In genomic region chr1:66316464-66317155, GRCh38 we compare ENCODE assay signal across 9 cellular contexts.
DNase-seq lines count a peak whose midpoint lies in the region; ATAC-seq, FAIRE-seq and TF ChIP-seq lines count a peak whose summit lies in the region.
"Had no signal": no experiment of that assay in that cellular context is flagged by ENCODE, and none has a peak within 500 bp of the region (broad histone marks: within the 10 kb centered on the region; RNA-seq: fewer than 3 reads in every experiment).

No MANE protein-coding gene starts in this region.

- no peak overlapping the region for H3K9ac ChIP-seq in mesendoderm (ENCODE audit: low read length)

- H4K5ac ChIP-seq in mesendoderm (ENCODE audit: low read length) = peak overlapping the region; percentile 42

- TF ChIP-seq CTCF in brain (conservative IDR thresholded peaks at IDR 0.05) = no peak
- TF ChIP-seq CTCF in vagina (IDR thresholded peaks at IDR 0.05) = no peak

- intact Hi-C loops in vagina (cut with DNase I) = no loop called here

- no peak for DNase-seq in activated naive CD4-positive, alpha-beta T cell treated with anti-CD3 and anti-CD28 coated beads, Interleukin-2, amount 50 U/mL, for 72 hours (ENCODE audit: low spot score in 2 of 2)
- DNase-seq in activated naive CD4-positive, alpha-beta T cell (lab: John Stamatoyannopoulos, UW) = no peak
- DNase-seq in mesendoderm = no peak
- no peak for DNase-seq in vagina (ENCODE audit: extremely low spot score in 2 of 2)
- DNase-seq in NCI-H69 (lab: John Stamatoyannopoulos, UW) = no peak
- no peak for DNase-seq in D341Med (ENCODE audit: low spot score)
- no peak for DNase-seq in urothelium cell line (ENCODE audit: low spot score)

- no peak overlapping the region for H3K4me3 Mint-ChIP-seq in brain

- no peak overlapping the region for H3K4ac ChIP-seq in mesendoderm (ENCODE audit: low read depth, low read length)

- peak; percentile 37 to 51 for ATAC-seq in activated naive CD4-positive, alpha-beta T cell treated with anti-CD3 and anti-CD28 coated beads, Interleukin-2, amount 50 U/mL, for 72 hours

- H3K4me3 ChIP-seq in mesendoderm (ENCODE audit: low read length) (no peak overlapping the region), vagina (no peak overlapping the region)

- no peaks in the 10 kb centered on the region for H3K79me2 ChIP-seq in mesendoderm (ENCODE audit: control insufficient read depth, insufficient read depth, low read length)

- H3K56ac ChIP-seq in mesendoderm (ENCODE audit: low read length) = peak overlapping the region; percentile 44

- H4K8ac ChIP-seq in mesendoderm (ENCODE audit: low read depth, low read length) = no peak overlapping the region

- H2BK120ac ChIP-seq in mesendoderm (ENCODE audit: low read depth, low read length) = no peak overlapping the region

- H3K27me3 Mint-ChIP-seq in brain = peaks cover 4% of the 10 kb centered on the region

- H3K27ac Mint-ChIP-seq in activated naive CD4-positive, alpha-beta T cell treated with anti-CD3 and anti-CD28 coated beads, Interleukin-2, amount 50 U/mL, for 72 hours = peak overlapping the region in 1 of 2 donors; percentile 43
- H3K27ac Mint-ChIP-seq in brain = peak overlapping the region in 3 of 5 experiments; percentile 10 to 81 (median 54)

- H3K36me3 Mint-ChIP-seq in activated naive CD4-positive, alpha-beta T cell treated with anti-CD3 and anti-CD28 coated beads, Interleukin-2, amount 50 U/mL, for 72 hours = peaks cover 0 to 4% of the 10 kb centered on the region in 2 donors
- peaks cover 7% of the 10 kb centered on the region for H3K36me3 Mint-ChIP-seq in brain

- H3K23ac ChIP-seq in mesendoderm (ENCODE audit: low read length) = no peak overlapping the region

- no peak overlapping the region for H2BK15ac ChIP-seq in mesendoderm (replicated peaks; ENCODE audit: low read depth)

- H3K27ac ChIP-seq in mesendoderm (ENCODE audit: low read depth, low read length) (no peak overlapping the region), vagina (peak overlapping the region; percentile 33)

- H3K27me3 ChIP-seq in mesendoderm (ENCODE audit: insufficient read depth, low read length, poor library complexity) = no peaks in the 10 kb centered on the region
- H3K27me3 ChIP-seq in vagina = no peaks in the 10 kb centered on the region

- H3K4me1 Mint-ChIP-seq in brain = peaks cover 18% of the 10 kb centered on the region

- no peak overlapping the region for H3K4me2 ChIP-seq in mesendoderm (ENCODE audit: low read length)

- H2AK5ac ChIP-seq in mesendoderm (ENCODE audit: low read length) = no peak overlapping the region

- H2BK5ac ChIP-seq in mesendoderm (ENCODE audit: low read length) = no peak overlapping the region

- H3K9me3 ChIP-seq in vagina = no peaks in the 10 kb centered on the region

- H3K79me1 ChIP-seq in mesendoderm (ENCODE audit: low read length) = no peaks in the 10 kb centered on the region

- H3K4me1 ChIP-seq in mesendoderm (ENCODE audit: control insufficient read depth, low read depth, low read length) (peaks cover 7% of the 10 kb centered on the region), vagina (no peaks in the 10 kb centered on the region)

- no peaks in the 10 kb centered on the region for H3K36me3 ChIP-seq in mesendoderm (ENCODE audit: control insufficient read depth, insufficient read depth, low read length)
- no peaks in the 10 kb centered on the region for H3K36me3 ChIP-seq in vagina

- no CpG with 5 or more reads among the region's 3 CpGs for WGBS in mesendoderm (ENCODE audit: extremely low coverage, insufficient coverage, low lambda C conversion rate)

- no peak for FAIRE-seq in urothelium cell line (lab: Jason Lieb, UNC)
- FAIRE-seq: GM12892 had no signal

- TF ChIP-seq POLR2A in vagina (IDR thresholded peaks at IDR 0.05) = no peak

- H3K18ac ChIP-seq in mesendoderm (ENCODE audit: low read length) = peak overlapping the region; percentile 75

- H3K9me3 Mint-ChIP-seq in activated naive CD4-positive, alpha-beta T cell treated with anti-CD3 and anti-CD28 coated beads, Interleukin-2, amount 50 U/mL, for 72 hours = peaks cover 0 to 11% of the 10 kb centered on the region in 2 donors
- H3K9me3 Mint-ChIP-seq in brain = peaks cover 0 to 3% (median 0%) of the 10 kb centered on the region in 5 experiments
